In the genomic region with DNA sequence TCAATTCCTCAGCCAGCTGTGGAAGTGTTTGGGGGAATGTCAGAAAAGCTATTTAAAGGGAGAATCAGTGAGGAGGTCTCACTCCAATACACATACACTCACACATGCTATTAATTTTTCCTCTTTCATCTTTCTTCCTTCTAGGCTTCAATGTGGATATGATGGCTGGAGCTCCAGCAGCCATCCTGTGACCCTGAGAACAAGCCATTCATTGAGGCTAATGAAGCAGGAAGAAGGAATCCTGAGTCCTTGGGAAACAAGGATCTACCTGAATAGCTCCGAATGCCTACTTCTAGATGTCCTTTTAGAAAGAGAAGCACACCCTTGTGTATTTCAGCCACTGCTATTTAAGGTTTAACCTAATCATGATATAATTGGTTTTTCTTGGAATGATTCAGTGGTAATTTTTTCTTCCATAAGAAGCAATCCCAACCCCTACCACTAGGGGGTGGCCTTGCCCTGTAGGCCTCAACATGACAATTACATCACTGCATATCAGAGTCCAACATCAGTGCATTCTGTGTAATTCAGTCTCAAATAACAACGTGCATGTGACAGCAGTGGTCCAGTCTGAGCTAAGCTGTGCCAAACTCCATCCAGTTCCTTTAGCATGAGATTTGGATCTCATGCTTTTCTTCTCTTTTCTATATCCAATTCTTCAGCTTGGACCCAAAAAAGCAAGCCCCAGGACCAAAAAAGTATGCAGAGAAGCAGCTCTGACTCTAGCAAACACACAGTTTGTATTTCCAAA, we compare ENCODE assay signal across 8 cellular contexts.
DNase-seq lines count a peak whose midpoint lies in the region; ATAC-seq and TF ChIP-seq lines count a peak whose summit lies in the region.

No MANE protein-coding gene starts in this region.

- H2AFZ ChIP-seq in GM23248, result no peak overlapping the region
- H2AFZ ChIP-seq in smooth muscle cell (ENCODE audit: low read depth), result no peak overlapping the region

- no peaks in the 10 kb centered on the region for H3K36me3 ChIP-seq in GM23248 (ENCODE audit: low read depth)
- no peaks in the 10 kb centered on the region for H3K36me3 ChIP-seq in smooth muscle cell (ENCODE audit: low read depth)

- H3K4me1 ChIP-seq in GM23248 (ENCODE audit: insufficient read depth) (no peaks in the 10 kb centered on the region), right cardiac atrium (ENCODE audit: control insufficient read depth, insufficient read depth, low read length) (peaks cover 2% of the 10 kb centered on the region), smooth muscle cell (ENCODE audit: low read depth) (no peaks in the 10 kb centered on the region)

- intact Hi-C loops in right cardiac atrium (cut with DNase I), result loop anchor here (5.0 to 10.0 kb wide), 4 partner anchors 46 to 249 kb away; no protein-coding TSS in a partner anchor

- H3K79me2 ChIP-seq in GM23248 (ENCODE audit: insufficient read depth), result no peaks in the 10 kb centered on the region
- no peaks in the 10 kb centered on the region for H3K79me2 ChIP-seq in smooth muscle cell (ENCODE audit: low read depth)

- in situ Hi-C loops in GM23248 (cut with MboI), result no loop called here

- H3K4me3 ChIP-seq in GM23248 (no peak overlapping the region), right cardiac atrium (ENCODE audit: low read length) (no peak overlapping the region), smooth muscle cell (no peak overlapping the region)

- H3K9me3 ChIP-seq in GM23248 (ENCODE audit: low read depth), result no peaks in the 10 kb centered on the region
- H3K9me3 ChIP-seq in right cardiac atrium (ENCODE audit: control insufficient read depth, low read length), result no peaks in the 10 kb centered on the region
- H3K9me3 ChIP-seq in smooth muscle cell (replicated peaks; ENCODE audit: low read depth), result no peaks in the 10 kb centered on the region

- H3K4me2 ChIP-seq in GM23248 (ENCODE audit: unreplicated experiment) (no peak overlapping the region), smooth muscle cell (no peak overlapping the region)

- ATAC-seq in right cardiac atrium (peak; percentile 66 to 76), GM19463 (IDR thresholded peaks at IDR 0.05; ENCODE audit: unreplicated experiment) (no peak)

- H3K27me3 ChIP-seq in GM23248 (replicated peaks; ENCODE audit: insufficient read depth) (no peaks in the 10 kb centered on the region), right cardiac atrium (ENCODE audit: control insufficient read depth, insufficient read depth) (no peaks in the 10 kb centered on the region), smooth muscle cell (ENCODE audit: low read depth) (no peaks in the 10 kb centered on the region)

- H3K9ac ChIP-seq in GM23248, result no peak overlapping the region
- H3K9ac ChIP-seq in smooth muscle cell (ENCODE audit: low read depth), result no peak overlapping the region

- TF ChIP-seq CTCF in smooth muscle cell (IDR thresholded peaks at IDR 0.05; ENCODE audit: borderline replicate concordance, insufficient read depth, poor library complexity, severe bottlenecking), result peak; percentile 89

- DNase-seq in EH (ENCODE audit: low read depth) (peak; percentile 78), GM23248 (peak; percentile 72), M059J (ENCODE audit: low read depth) (peak; percentile 67), T-helper 1 cell (peak in 4 of 5 donors; percentile 38 to 72 (median 55)), amniotic epithelial cell (ENCODE audit: low read depth) (peak; percentile 75), right cardiac atrium (peak in 2 of 3 donors; percentile 37 to 55), smooth muscle cell (lab: John Stamatoyannopoulos, UW; ENCODE audit: unreplicated experiment) (peak; percentile 17)

- WGBS in GM23248 (ENCODE audit: low coverage in 1 of 2, low lambda C conversion rate in 2 of 2, missing lambda C conversion rate in 2 of 2), 2 experiments, result 7 to 30% methylated on average over 2 of the region's 2 CpGs
- WGBS in right cardiac atrium, result 19% methylated on average over 2 of the region's 2 CpGs
- WGBS in smooth muscle cell (ENCODE audit: low lambda C conversion rate), result 20% methylated on average over 2 of the region's 2 CpGs

- H4K20me1 ChIP-seq in GM23248 (ENCODE audit: insufficient read depth), result no peaks in the 10 kb centered on the region
- H4K20me1 ChIP-seq in smooth muscle cell (ENCODE audit: low read depth), result no peaks in the 10 kb centered on the region

- H3K27ac ChIP-seq in GM23248 (no peak overlapping the region), right cardiac atrium (ENCODE audit: low read length) (no peak overlapping the region), smooth muscle cell (ENCODE audit: low read depth) (no peak overlapping the region)

- no peaks in the 10 kb centered on the region for H3K9me2 ChIP-seq in GM23248 (ENCODE audit: insufficient read depth)

- H3F3A ChIP-seq in GM23248 (ENCODE audit: insufficient read depth), result 0 out of 2 replicates have a peak, but pooled peaks cover 5% of the 10 kb centered on the region
- H3F3A ChIP-seq in smooth muscle cell (ENCODE audit: low read depth), result peaks cover 5% of the 10 kb centered on the region

Comparison
In these comparisons a context has a peak if more than half of its experiments do, and no peak if none do; other contexts are left out.
1. DNase-seq: peak in every context shown above with its lines; median percentile 78 in EH; 75 in amniotic epithelial cell; 72 in GM23248; 67 in M059J; 55 in T-helper 1 cell; 46 in right cardiac atrium; 17 in smooth muscle cell.